23 cellular contexts compared by ENCODE assay signal in the genomic region with DNA sequence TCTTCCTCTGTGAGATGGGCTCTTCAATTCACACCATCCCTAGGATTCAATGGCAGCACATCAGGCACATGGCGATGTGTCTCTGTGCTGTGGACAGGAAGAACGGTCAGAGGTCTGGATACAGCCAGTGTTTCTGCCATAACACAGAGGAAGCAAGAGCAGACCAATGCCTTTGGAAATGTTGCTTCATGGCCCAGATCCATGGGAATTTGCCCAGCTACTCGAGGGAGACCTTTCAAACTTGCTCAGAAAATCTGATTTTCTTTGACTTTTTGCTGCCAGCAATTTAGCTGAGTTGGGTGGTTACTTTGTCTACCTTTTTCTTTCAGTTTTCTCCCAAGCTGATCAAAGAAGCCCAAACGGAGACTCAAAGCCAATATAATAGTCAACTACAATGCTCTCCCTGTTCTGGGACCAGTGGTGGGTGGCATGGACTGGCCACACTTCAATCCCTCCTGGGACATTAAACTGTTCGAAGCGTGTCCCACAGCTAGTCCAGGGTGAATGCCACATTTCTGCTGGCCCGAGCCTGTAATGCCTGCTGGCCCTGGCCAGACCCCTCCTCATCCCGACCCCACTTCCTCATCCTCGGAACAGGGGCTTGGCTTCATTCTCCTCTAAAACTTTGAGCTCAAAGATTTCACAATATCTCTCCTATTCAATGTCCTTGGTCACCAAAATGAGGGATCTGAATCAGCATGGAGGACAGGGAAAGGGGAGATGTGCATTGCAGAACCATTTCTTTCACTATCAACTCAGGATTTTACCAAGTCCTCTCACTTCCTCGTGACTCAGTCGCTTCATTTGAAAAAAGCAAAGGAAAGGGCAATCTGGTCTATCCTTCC.
DNase-seq lines count a peak whose midpoint lies in the region; TF ChIP-seq lines count a peak whose summit lies in the region.
"Had no signal": no experiment of that assay in that cellular context is flagged by ENCODE, and none has a peak within 500 bp of the region (broad histone marks: within the 10 kb centered on the region; RNA-seq: fewer than 3 reads in every experiment).

No MANE protein-coding gene starts in this region.

- H3K4me1 Mint-ChIP-seq in nephron: peaks cover 53% of the 10 kb centered on the region
- H3K4me1 Mint-ChIP-seq in activated naive CD4-positive, alpha-beta T cell treated with anti-CD3 and anti-CD28 coated beads for 36 hours (ENCODE audit: low read depth): peaks cover 13% of the 10 kb centered on the region

- peak overlapping the region; percentile 32 for H3K27ac ChIP-seq in C4-2B
- 0 out of 2 replicates have a peak overlapping the region, but pooled peaks have one; percentile 7 for H3K27ac ChIP-seq in SK-N-MC
- H3K27ac ChIP-seq in coronary artery: no peak overlapping the region
- H3K27ac ChIP-seq: esophagus squamous epithelium, KMS-11, spleen, vagina had no signal

- no peak for DNase-seq in SK-N-MC (ENCODE audit: low read depth, low spot score)
- peak; percentile 23 for DNase-seq in fibroblast of peridontal ligament (ENCODE audit: extremely low read depth)
- DNase-seq in coronary artery (ENCODE audit: low spot score): no peak
- no peak for DNase-seq in activated naive CD4-positive, alpha-beta T cell treated with anti-CD3 and anti-CD28 coated beads for 36 hours
- no peak for DNase-seq in stimulated activated CD8-positive, alpha-beta memory T cell treated with anti-CD3 and anti-CD28 coated beads, Interleukin-4, amount 100 ng/mL, for 48 hours
- DNase-seq in NCI-H2081 treated with DMSO at 0.1 percent for 48 hours (lab: John Stamatoyannopoulos, UW): no peak
- DNase-seq: activated gamma-delta T cell treated with Interleukin-2 at 50 U/mL for 16 hours; activated T-cell treated with anti-CD3 and anti-CD28 coated beads, Interleukin-2, amount 50 U/mL, for 1 hour; esophagus squamous epithelium; HCEC 1CT; mesendoderm; MV-4-11; NCI-H1694; NCI-H2171 treated with DMSO at 0.1 percent for 48 hours; NCI-H524 treated with DMSO at 0.1 percent for 48 hours; spleen; stimulated activated CD4-positive, alpha-beta T cell treated with anti-CD3 and anti-CD28 coated beads, Interleukin-2, amount 100 ng/mL, for 48 hours had no signal

- H3K27me3 Mint-ChIP-seq in nephron (ENCODE audit: low read depth): peaks cover 15% of the 10 kb centered on the region
- H3K27me3 Mint-ChIP-seq in activated naive CD4-positive, alpha-beta T cell treated with anti-CD3 and anti-CD28 coated beads for 36 hours (ENCODE audit: low read depth): no peaks in the 10 kb centered on the region
- H3K27me3 Mint-ChIP-seq: stimulated activated memory B cell treated with anti-CD40 and anti-IgM and Interleukin-4, amounts not matched to agents 10 μg/mL and 1 μg/mL and 100 μg/mL, for 72 hours had no signal

- H3K36me3 ChIP-seq in SK-N-MC (ENCODE audit: insufficient read depth, low read length): no peaks in the 10 kb centered on the region
- H3K36me3 ChIP-seq: esophagus squamous epithelium, spleen, vagina had no signal

- no peak overlapping the region for H3K4me3 Mint-ChIP-seq in nephron
- H3K4me3 Mint-ChIP-seq in activated naive CD4-positive, alpha-beta T cell treated with anti-CD3 and anti-CD28 coated beads for 36 hours: no peak overlapping the region
- H3K4me3 Mint-ChIP-seq: dendritic cell treated with granulocyte-macrophage colony-stimulating factor and Interleukin-4, amounts not matched to agents 40 ng/mL and 50 ng/mL, for 4 days; stimulated activated memory B cell treated with anti-CD40 and anti-IgM and Interleukin-4, amounts not matched to agents 10 μg/mL and 1 μg/mL and 100 μg/mL, for 72 hours had no signal

- H3K9me3 ChIP-seq in SK-N-MC (ENCODE audit: low read depth, low read length): no peaks in the 10 kb centered on the region
- H3K9me3 ChIP-seq: esophagus squamous epithelium, spleen, vagina had no signal

- H3K9me3 Mint-ChIP-seq in nephron: no peaks in the 10 kb centered on the region
- no peaks in the 10 kb centered on the region for H3K9me3 Mint-ChIP-seq in activated naive CD4-positive, alpha-beta T cell treated with anti-CD3 and anti-CD28 coated beads for 36 hours
- H3K9me3 Mint-ChIP-seq: dendritic cell treated with granulocyte-macrophage colony-stimulating factor and Interleukin-4, amounts not matched to agents 40 ng/mL and 50 ng/mL, for 4 days; stimulated activated memory B cell treated with anti-CD40 and anti-IgM and Interleukin-4, amounts not matched to agents 10 μg/mL and 1 μg/mL and 100 μg/mL, for 72 hours had no signal

- H3K27ac Mint-ChIP-seq in nephron: peak overlapping the region; percentile 43 to 93 (median 88)
- no peak overlapping the region for H3K27ac Mint-ChIP-seq in activated naive CD4-positive, alpha-beta T cell treated with anti-CD3 and anti-CD28 coated beads for 36 hours
- H3K27ac Mint-ChIP-seq: dendritic cell treated with granulocyte-macrophage colony-stimulating factor and Interleukin-4, amounts not matched to agents 40 ng/mL and 50 ng/mL, for 4 days; stimulated activated memory B cell treated with anti-CD40 and anti-IgM and Interleukin-4, amounts not matched to agents 10 μg/mL and 1 μg/mL and 100 μg/mL, for 72 hours had no signal

- H3K36me3 Mint-ChIP-seq in nephron (ENCODE audit: low read depth): no peaks in the 10 kb centered on the region
- no peaks in the 10 kb centered on the region for H3K36me3 Mint-ChIP-seq in activated naive CD4-positive, alpha-beta T cell treated with anti-CD3 and anti-CD28 coated beads for 36 hours (ENCODE audit: low read depth)
- H3K36me3 Mint-ChIP-seq: stimulated activated memory B cell treated with anti-CD40 and anti-IgM and Interleukin-4, amounts not matched to agents 10 μg/mL and 1 μg/mL and 100 μg/mL, for 72 hours had no signal

- CTCF ChIA-PET in activated naive CD4-positive, alpha-beta T cell treated with anti-CD3 and anti-CD28 coated beads for 36 hours (lab: Charles Lee): interaction anchor here (1.5 kb wide), 1 partner anchor 13 kb away, joined by 3 read pairs; no protein-coding TSS in a partner anchor

- H3K4me3 ChIP-seq in SK-N-MC (no peak overlapping the region), coronary artery (no peak overlapping the region)
- H3K4me3 ChIP-seq: esophagus squamous epithelium, spleen, vagina had no signal

- intact Hi-C loops in activated naive CD4-positive, alpha-beta T cell treated with anti-CD3 and anti-CD28 coated beads for 36 hours (cut with micrococcal nuclease): no loop called here

- no peak for TF ChIP-seq CTCF in C4-2B (conservative IDR thresholded peaks at IDR 0.05)
- TF ChIP-seq CTCF in nephron (IDR thresholded peaks at IDR 0.05; ENCODE audit: unreplicated experiment in 3 of 3): no peak
- TF ChIP-seq CTCF in coronary artery (IDR thresholded peaks at IDR 0.05): no peak

- H3K9ac ChIP-seq in SK-N-MC (ENCODE audit: insufficient read length): no peak overlapping the region
- H3K9ac ChIP-seq: KMS-11 had no signal

Comparison
In these comparisons a context has a peak if more than half of its experiments do, and no peak if none do; other contexts are left out.
1. H3K27ac ChIP-seq: peak in C4-2B (single experiment) and SK-N-MC (single experiment); none in coronary artery (0 of 2).